In the genomic region with DNA sequence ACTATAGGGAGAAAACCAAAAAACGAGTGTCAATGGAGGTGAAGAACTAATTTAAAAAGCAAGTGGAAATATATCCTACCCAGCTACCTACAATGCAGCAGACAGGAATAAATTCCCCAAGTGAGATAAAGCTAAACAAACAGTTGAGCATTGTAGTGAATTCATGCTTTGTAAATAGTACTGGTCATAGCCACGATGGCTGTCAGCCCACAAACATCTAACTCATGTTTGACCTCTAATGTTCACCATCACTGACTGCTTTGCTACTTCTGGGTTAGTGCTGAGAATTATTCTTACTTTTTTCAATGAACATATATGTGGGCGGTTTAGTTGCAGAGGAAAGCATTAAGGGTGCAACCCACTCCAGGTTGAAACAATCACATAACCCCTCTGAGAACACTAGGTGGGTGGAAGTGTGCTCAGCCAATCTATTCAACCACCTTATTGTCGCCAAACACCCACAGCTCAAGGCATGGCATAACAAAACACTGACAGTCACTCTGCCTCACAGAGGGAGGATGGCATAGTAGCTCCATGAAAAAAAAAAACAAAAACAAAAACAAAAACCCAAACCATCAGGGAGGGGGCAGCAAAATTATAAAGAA, we compare ENCODE assay signal across 19 cellular contexts.
DNase-seq lines count a peak whose midpoint lies in the region; ATAC-seq and TF ChIP-seq lines count a peak whose summit lies in the region.
"Had no signal": no experiment of that assay in that cellular context is flagged by ENCODE, and none has a peak within 500 bp of the region (broad histone marks: within the 10 kb centered on the region; RNA-seq: fewer than 3 reads in every experiment).

No MANE protein-coding gene starts in this region.

- H3K79me2 ChIP-seq in hepatocyte, result peaks cover 6% of the 10 kb centered on the region

- H4K20me1 ChIP-seq in hepatocyte (ENCODE audit: insufficient read depth, poor library complexity, severe bottlenecking), result no peaks in the 10 kb centered on the region

- no peaks in the 10 kb centered on the region for H3K9me2 ChIP-seq in hepatocyte (replicated peaks; ENCODE audit: insufficient read depth)

- WGBS in hepatocyte (ENCODE audit: low lambda C conversion rate, missing lambda C conversion rate), result 79% methylated on average over 4 of the region's 4 CpGs

- no peak overlapping the region for H3K4me3 Mint-ChIP-seq in activated CD8-positive, alpha-beta T cell treated with anti-CD3 and anti-CD28 coated beads for 36 hours
- no peak overlapping the region for H3K4me3 Mint-ChIP-seq in activated CD8-positive, alpha-beta T cell treated with anti-CD3 and anti-CD28 coated beads, Interleukin-2, amount 10 ng/mL, durations not matched to agents 7 days and 5 days
- H3K4me3 Mint-ChIP-seq in activated T-helper 17 cell treated with anti-CD3 and anti-CD28 coated beads, Interleukin-2, amount 50 U/mL, for 72 hours, result no peak overlapping the region
- no peak overlapping the region for H3K4me3 Mint-ChIP-seq in activated CD4-positive, alpha-beta memory T cell treated with anti-CD3 and anti-CD28 coated beads, Interleukin-2, amount 10 ng/mL, durations not matched to agents 7 days and 5 days
- H3K4me3 Mint-ChIP-seq: central memory CD8-positive, alpha-beta T cell had no signal

- CTCF ChIA-PET in activated CD8-positive, alpha-beta T cell treated with anti-CD3 and anti-CD28 coated beads for 36 hours (lab: Charles Lee), result no interaction called here
- CTCF ChIA-PET in activated CD8-positive, alpha-beta T cell treated with anti-CD3 and anti-CD28 coated beads, Interleukin-2, amount 10 ng/mL, durations not matched to agents 7 days and 5 days (lab: Charles Lee), result interaction anchor here (0.5 to 1.2 kb wide), 3 partner anchors 13 to 107 kb away, joined by 3 to 5 read pairs (median 5); no protein-coding TSS in a partner anchor
- CTCF ChIA-PET in activated CD4-positive, alpha-beta memory T cell treated with anti-CD3 and anti-CD28 coated beads, Interleukin-2, amount 10 ng/mL, durations not matched to agents 7 days and 5 days (lab: Charles Lee), result interaction anchor here (1.4 kb wide), 1 partner anchor 49 kb away, joined by 5 read pairs; no protein-coding TSS in a partner anchor

- H3K4me2 ChIP-seq in hepatocyte, result no peak overlapping the region
- H3K4me2 ChIP-seq: KMS-11 had no signal

- no peaks in the 10 kb centered on the region for H3K9me3 Mint-ChIP-seq in activated CD8-positive, alpha-beta T cell treated with anti-CD3 and anti-CD28 coated beads for 36 hours
- H3K9me3 Mint-ChIP-seq in activated CD8-positive, alpha-beta T cell treated with anti-CD3 and anti-CD28 coated beads, Interleukin-2, amount 10 ng/mL, durations not matched to agents 7 days and 5 days (ENCODE audit: insufficient read depth), result no peaks in the 10 kb centered on the region
- no peaks in the 10 kb centered on the region for H3K9me3 Mint-ChIP-seq in activated T-helper 17 cell treated with anti-CD3 and anti-CD28 coated beads, Interleukin-2, amount 50 U/mL, for 72 hours
- H3K9me3 Mint-ChIP-seq in activated CD4-positive, alpha-beta memory T cell treated with anti-CD3 and anti-CD28 coated beads, Interleukin-2, amount 10 ng/mL, durations not matched to agents 7 days and 5 days, result no peaks in the 10 kb centered on the region
- H3K9me3 Mint-ChIP-seq: central memory CD8-positive, alpha-beta T cell had no signal

- H3K9me3 ChIP-seq in hepatocyte (ENCODE audit: low read depth) (no peaks in the 10 kb centered on the region), tibial artery (no peaks in the 10 kb centered on the region)
- H3K9me3 ChIP-seq: thoracic aorta had no signal

- TF ChIP-seq CTCF in activated CD8-positive, alpha-beta T cell treated with anti-CD3 and anti-CD28 coated beads for 36 hours (IDR thresholded peaks at IDR 0.05), result no peak
- TF ChIP-seq CTCF in hepatocyte (IDR thresholded peaks at IDR 0.05; ENCODE audit: poor library complexity) (no peak), tibial artery (IDR thresholded peaks at IDR 0.05) (no peak)

- H2AFZ ChIP-seq in hepatocyte, result no peak overlapping the region

- intact Hi-C loops in activated CD8-positive, alpha-beta T cell treated with anti-CD3 and anti-CD28 coated beads for 36 hours (cut with micrococcal nuclease), result no loop called here
- intact Hi-C loops in tibial artery (cut with DNase I; ENCODE audit: low total_unique reads), result loop anchor here (10.0 kb wide), 1 partner anchor 281 kb away; no protein-coding TSS in a partner anchor

- H3K27me3 Mint-ChIP-seq in activated CD8-positive, alpha-beta T cell treated with anti-CD3 and anti-CD28 coated beads for 36 hours, result peaks cover 17% of the 10 kb centered on the region
- H3K27me3 Mint-ChIP-seq in activated CD8-positive, alpha-beta T cell treated with anti-CD3 and anti-CD28 coated beads, Interleukin-2, amount 10 ng/mL, durations not matched to agents 7 days and 5 days (ENCODE audit: low read depth), result peaks cover 19% of the 10 kb centered on the region
- peaks cover 7% of the 10 kb centered on the region for H3K27me3 Mint-ChIP-seq in activated T-helper 17 cell treated with anti-CD3 and anti-CD28 coated beads, Interleukin-2, amount 50 U/mL, for 72 hours
- H3K27me3 Mint-ChIP-seq in activated CD4-positive, alpha-beta memory T cell treated with anti-CD3 and anti-CD28 coated beads, Interleukin-2, amount 10 ng/mL, durations not matched to agents 7 days and 5 days, result peaks cover 28% of the 10 kb centered on the region

- no peak overlapping the region for H3K27ac Mint-ChIP-seq in activated CD8-positive, alpha-beta T cell treated with anti-CD3 and anti-CD28 coated beads for 36 hours
- H3K27ac Mint-ChIP-seq in activated CD8-positive, alpha-beta T cell treated with anti-CD3 and anti-CD28 coated beads, Interleukin-2, amount 10 ng/mL, durations not matched to agents 7 days and 5 days, result no peak overlapping the region
- H3K27ac Mint-ChIP-seq in activated T-helper 17 cell treated with anti-CD3 and anti-CD28 coated beads, Interleukin-2, amount 50 U/mL, for 72 hours, result peak overlapping the region; percentile 24
- H3K27ac Mint-ChIP-seq in activated CD4-positive, alpha-beta memory T cell treated with anti-CD3 and anti-CD28 coated beads, Interleukin-2, amount 10 ng/mL, durations not matched to agents 7 days and 5 days, result no peak overlapping the region

- ATAC-seq in activated CD8-positive, alpha-beta T cell treated with anti-CD3 and anti-CD28 coated beads for 36 hours, result no peak
- no peak for ATAC-seq in activated CD8-positive, alpha-beta T cell treated with anti-CD3 and anti-CD28 coated beads, Interleukin-2, amount 10 ng/mL, durations not matched to agents 7 days and 5 days
- peak; percentile 42 for ATAC-seq in activated T-helper 17 cell treated with anti-CD3 and anti-CD28 coated beads, Interleukin-2, amount 50 U/mL, for 72 hours (replicated peaks)

- no peaks in the 10 kb centered on the region for H3K36me3 Mint-ChIP-seq in activated CD8-positive, alpha-beta T cell treated with anti-CD3 and anti-CD28 coated beads for 36 hours (ENCODE audit: low read depth)
- no peaks in the 10 kb centered on the region for H3K36me3 Mint-ChIP-seq in activated CD8-positive, alpha-beta T cell treated with anti-CD3 and anti-CD28 coated beads, Interleukin-2, amount 10 ng/mL, durations not matched to agents 7 days and 5 days (ENCODE audit: low read depth)
- no peaks in the 10 kb centered on the region for H3K36me3 Mint-ChIP-seq in activated T-helper 17 cell treated with anti-CD3 and anti-CD28 coated beads, Interleukin-2, amount 50 U/mL, for 72 hours (ENCODE audit: low read depth)
- H3K36me3 Mint-ChIP-seq in activated CD4-positive, alpha-beta memory T cell treated with anti-CD3 and anti-CD28 coated beads, Interleukin-2, amount 10 ng/mL, durations not matched to agents 7 days and 5 days (ENCODE audit: low read depth), result no peaks in the 10 kb centered on the region

- peaks cover 13% of the 10 kb centered on the region for H3K4me1 ChIP-seq in hepatocyte (ENCODE audit: insufficient read depth)
- H3K4me1 ChIP-seq in tibial artery, result peaks cover 0 to 39% (median 17%) of the 10 kb centered on the region in 4 donors

- peak overlapping the region; percentile 31 for H3K27ac ChIP-seq in hepatocyte
- H3K27ac ChIP-seq in tibial artery, result peak overlapping the region; percentile 9 to 98
- H3K27ac ChIP-seq: KMS-11 had no signal

- H3K27me3 ChIP-seq in hepatocyte, result no peaks in the 10 kb centered on the region
- no peaks in the 10 kb centered on the region for H3K27me3 ChIP-seq in tibial artery

- H3K36me3 ChIP-seq in hepatocyte (replicated peaks; ENCODE audit: insufficient read depth, low read depth), result no peaks in the 10 kb centered on the region
- peaks cover 0 to 9% (median 0%) of the 10 kb centered on the region in 3 donors for H3K36me3 ChIP-seq in tibial artery
- H3K36me3 ChIP-seq: thoracic aorta had no signal

- POLR2A ChIA-PET in activated CD8-positive, alpha-beta T cell treated with anti-CD3 and anti-CD28 coated beads for 36 hours (lab: Charles Lee), result no interaction called here
- POLR2A ChIA-PET in activated CD8-positive, alpha-beta T cell treated with anti-CD3 and anti-CD28 coated beads, Interleukin-2, amount 10 ng/mL, durations not matched to agents 7 days and 5 days (lab: Charles Lee), result no interaction called here
- POLR2A ChIA-PET in activated CD4-positive, alpha-beta memory T cell treated with anti-CD3 and anti-CD28 coated beads, Interleukin-2, amount 10 ng/mL, durations not matched to agents 7 days and 5 days (lab: Charles Lee), result no interaction called here

- peaks cover 35% of the 10 kb centered on the region for H3K4me1 Mint-ChIP-seq in activated CD8-positive, alpha-beta T cell treated with anti-CD3 and anti-CD28 coated beads for 36 hours (ENCODE audit: low read depth)
- H3K4me1 Mint-ChIP-seq in activated CD8-positive, alpha-beta T cell treated with anti-CD3 and anti-CD28 coated beads, Interleukin-2, amount 10 ng/mL, durations not matched to agents 7 days and 5 days (ENCODE audit: low read depth), result peaks cover 37% of the 10 kb centered on the region
- H3K4me1 Mint-ChIP-seq in activated T-helper 17 cell treated with anti-CD3 and anti-CD28 coated beads, Interleukin-2, amount 50 U/mL, for 72 hours, result peaks cover 8% of the 10 kb centered on the region
- H3K4me1 Mint-ChIP-seq in activated CD4-positive, alpha-beta memory T cell treated with anti-CD3 and anti-CD28 coated beads, Interleukin-2, amount 10 ng/mL, durations not matched to agents 7 days and 5 days, result peaks cover 16% of the 10 kb centered on the region

- H3K4me3 ChIP-seq in hepatocyte (no peak overlapping the region), tibial artery (no peak overlapping the region)
- H3K4me3 ChIP-seq: lung had no signal

- peak; percentile 7 for DNase-seq in activated CD8-positive, alpha-beta T cell treated with anti-CD3 and anti-CD28 coated beads for 36 hours
- no peak for DNase-seq in activated CD8-positive, alpha-beta T cell treated with anti-CD3 and anti-CD28 coated beads, Interleukin-2, amount 10 ng/mL, durations not matched to agents 7 days and 5 days
- DNase-seq in hepatocyte (ENCODE audit: low spot score), result peak; percentile 37
- no peak for DNase-seq in tibial artery
- DNase-seq in activated effector memory CD4-positive, alpha-beta T cell treated with Interleukin-2 at 50 U/mL for 16 hours, result no peak
- no peak for DNase-seq in activated CD4-positive, alpha-beta memory T cell treated with anti-CD3 and anti-CD28 coated beads, Interleukin-2, amount 10 ng/mL, durations not matched to agents 7 days and 5 days
- no peak for DNase-seq in NCI-H510A (lab: John Stamatoyannopoulos, UW)
- DNase-seq: activated CD4-positive, alpha-beta T cell treated with anti-CD3 and anti-CD28 coated beads, Interleukin-2, amount 50 U/mL, for 4 hours; Calu3; NCI-H2081 treated with DMSO at 0.1 percent for 48 hours; NK-92 treated with Interleukin-12 subunit alpha and Interleukin-12 subunit beta, amount 100 ng/mL, for 24 hours; nucleus accumbens; SIG-M5; T1000 had no signal

Comparison
In these comparisons a context has a peak if more than half of its experiments do, and no peak if none do; other contexts are left out.
1. DNase-seq: peak in activated CD8-positive, alpha-beta T cell treated with anti-CD3 and anti-CD28 coated beads for 36 hours (single experiment) and hepatocyte (single experiment); none in activated CD8-positive, alpha-beta T cell treated with anti-CD3 and anti-CD28 coated beads, Interleukin-2, amount 10 ng/mL, durations not matched to agents 7 days and 5 days (single experiment), tibial artery (0 of 2), activated effector memory CD4-positive, alpha-beta T cell treated with Interleukin-2 at 50 U/mL for 16 hours (single experiment), activated CD4-positive, alpha-beta memory T cell treated with anti-CD3 and anti-CD28 coated beads, Interleukin-2, amount 10 ng/mL, durations not matched to agents 7 days and 5 days (single experiment) and NCI-H510A (single experiment).